11 cellular contexts compared by ENCODE assay signal in the genomic region with DNA sequence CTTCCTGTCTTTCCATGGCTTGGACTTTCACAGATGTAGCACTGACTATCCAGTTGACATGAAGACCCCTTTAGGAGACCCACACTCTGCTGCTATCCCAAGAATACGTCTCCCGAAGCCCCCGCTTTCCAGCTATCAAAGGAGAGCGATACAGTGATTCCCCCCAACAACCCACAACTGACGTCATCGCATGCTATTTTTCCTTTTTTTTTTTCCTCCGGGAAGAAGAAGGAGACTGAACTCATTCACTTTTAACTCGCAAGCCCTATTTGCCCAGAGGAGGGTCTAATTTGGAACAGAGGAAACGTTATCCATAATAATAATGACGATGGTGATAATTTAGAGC. TPM values are rescaled to one million over a fixed set of nuclear protein-coding genes. Genes with fewer than 3 reads are reported as not detected.
DNase-seq lines count a peak whose midpoint lies in the region; ATAC-seq and TF ChIP-seq lines count a peak whose summit lies in the region.
"Had no signal": no experiment of that assay in that cellular context is flagged by ENCODE, and none has a peak within 500 bp of the region (broad histone marks: within the 10 kb centered on the region; RNA-seq: fewer than 3 reads in every experiment).

No MANE protein-coding gene starts in this region.

- peaks cover 10% of the 10 kb centered on the region for H3K27me3 Mint-ChIP-seq in endothelial cell (ENCODE audit: unreplicated experiment)

- DNase-seq in heart right ventricle, result no peak
- DNase-seq in cardiac septum (ENCODE audit: low spot score), result no peak
- DNase-seq in endothelial cell (ENCODE audit: low spot score), result no peak
- DNase-seq in uterus, result no peak
- DNase-seq in SHP77 treated with DMSO at 0.1 percent for 48 hours (lab: John Stamatoyannopoulos, UW), result no peak
- DNase-seq in activated T-cell treated with anti-CD3 and anti-CD28 coated beads, Interleukin-2, amount 50 U/mL, for 1 hour, result no peak
- DNase-seq in AG08396 (ENCODE audit: low spot score), result no peak
- DNase-seq: activated CD8-positive, alpha-beta memory T cell treated with anti-CD3 and anti-CD28 coated beads for 24 hours; CD4-positive, CD25-positive, alpha-beta regulatory T cell had no signal

- H3K27ac Mint-ChIP-seq in endothelial cell (ENCODE audit: unreplicated experiment), result peak overlapping the region; percentile 28
- H3K27ac Mint-ChIP-seq: CD4-positive, CD25-positive, alpha-beta regulatory T cell had no signal

- TF ChIP-seq CTCF in heart right ventricle (IDR thresholded peaks at IDR 0.05) (no peak), endothelial cell (IDR thresholded peaks at IDR 0.05; ENCODE audit: unreplicated experiment) (no peak), uterus (IDR thresholded peaks at IDR 0.05) (no peak)

- no peaks in the 10 kb centered on the region for H3K9me3 Mint-ChIP-seq in endothelial cell (ENCODE audit: unreplicated experiment)

- H3K27ac ChIP-seq in heart right ventricle (peak overlapping the region in 8 of 10 donors; percentile 45 to 95 (median 89)), uterus (peak overlapping the region; percentile 93)
- H3K27ac ChIP-seq: HL-60 had no signal

- peak overlapping the region in 9 of 10 donors; percentile 46 to 66 (median 59) for H3K4me3 ChIP-seq in heart right ventricle
- no peak overlapping the region for H3K4me3 ChIP-seq in mucosa of stomach (ENCODE audit: low read length)
- H3K4me3 ChIP-seq in uterus, result peak overlapping the region; percentile 39 to 56

- H3K36me3 ChIP-seq in heart right ventricle, result no peaks in the 10 kb centered on the region
- H3K36me3 ChIP-seq in mucosa of stomach (ENCODE audit: control insufficient read depth, insufficient read depth, low read length), result no peaks in the 10 kb centered on the region
- H3K36me3 ChIP-seq in uterus, result no peaks in the 10 kb centered on the region

- peaks cover 20% of the 10 kb centered on the region for H3K4me1 Mint-ChIP-seq in endothelial cell (ENCODE audit: unreplicated experiment)

- no peak for ATAC-seq in heart right ventricle

- no peaks in the 10 kb centered on the region for H3K9me3 ChIP-seq in heart right ventricle
- H3K9me3 ChIP-seq in mucosa of stomach (ENCODE audit: control insufficient read depth, low read length), result no peaks in the 10 kb centered on the region
- H3K9me3 ChIP-seq in uterus, result no peaks in the 10 kb centered on the region

- H3K4me1 ChIP-seq in heart right ventricle (peaks cover 6 to 41% (median 20%) of the 10 kb centered on the region in 9 donors), mucosa of stomach (ENCODE audit: control insufficient read depth, insufficient read depth, low read length) (peaks cover 5% of the 10 kb centered on the region), uterus (no peaks in the 10 kb centered on the region)

- no peak for TF ChIP-seq POLR2A in uterus (IDR thresholded peaks at IDR 0.05)

- H3K27me3 ChIP-seq in heart right ventricle (peaks cover 0 to 68% (median 5%) of the 10 kb centered on the region in 7 donors), mucosa of stomach (ENCODE audit: control insufficient read depth, insufficient read depth, low read length) (peaks cover 50% of the 10 kb centered on the region), uterus (no peaks in the 10 kb centered on the region)

- H3K9ac ChIP-seq in mucosa of stomach (ENCODE audit: low read length), result peak overlapping the region; percentile 71

- 16 to 33% methylated on average over 10 of the region's 10 CpGs for WGBS in heart right ventricle, 2 donors

- intact Hi-C loops in heart right ventricle (cut with DNase I) (loop anchor here in 8 of 10 donors (2.0 to 10.0 kb wide), 13 partner anchors 211 to 563 kb away; no protein-coding TSS in a partner anchor), cardiac septum (cut with DNase I) (loop anchor here (2.0 to 10.0 kb wide), 4 partner anchors 209 to 561 kb away; no protein-coding TSS in a partner anchor), uterus (cut with DNase I; ENCODE audit: low total_unique reads) (loop anchor here (10.0 kb wide), 1 partner anchor 209 kb away; no protein-coding TSS in a partner anchor)

- peak overlapping the region; percentile 87 for H3K4me3 Mint-ChIP-seq in endothelial cell (ENCODE audit: unreplicated experiment)
- H3K4me3 Mint-ChIP-seq: CD4-positive, CD25-positive, alpha-beta regulatory T cell had no signal

- H3K36me3 Mint-ChIP-seq in endothelial cell (ENCODE audit: low read depth, unreplicated experiment), result no peaks in the 10 kb centered on the region
- H3K36me3 Mint-ChIP-seq: CD4-positive, CD25-positive, alpha-beta regulatory T cell had no signal

RNA-seq across cellular contexts. Expression of gene PAPPA, which starts 2.1 kb away (rescaled TPM):
- total RNA-seq in heart right ventricle (1 to 10 TPM in 7 of 10 donors, under 1 TPM in 3; 0.74 to 3.4 (median 1.3) TPM), cardiac septum (2.8 TPM), endothelial cell (ENCODE audit: unreplicated experiment) (1.4 TPM), uterus (10 to 100 TPM in 1 of 4 donors, 1 to 10 TPM in 1, under 1 TPM in 2; 0.29 to 17.1 (median 2.4) TPM)
- polyA plus RNA-seq in heart right ventricle, result 1 to 10 TPM in 1 of 2 donors, under 1 TPM in 1; 0.15 to 1.1 TPM
